18 cellular contexts compared by ENCODE assay signal in the genomic region with DNA sequence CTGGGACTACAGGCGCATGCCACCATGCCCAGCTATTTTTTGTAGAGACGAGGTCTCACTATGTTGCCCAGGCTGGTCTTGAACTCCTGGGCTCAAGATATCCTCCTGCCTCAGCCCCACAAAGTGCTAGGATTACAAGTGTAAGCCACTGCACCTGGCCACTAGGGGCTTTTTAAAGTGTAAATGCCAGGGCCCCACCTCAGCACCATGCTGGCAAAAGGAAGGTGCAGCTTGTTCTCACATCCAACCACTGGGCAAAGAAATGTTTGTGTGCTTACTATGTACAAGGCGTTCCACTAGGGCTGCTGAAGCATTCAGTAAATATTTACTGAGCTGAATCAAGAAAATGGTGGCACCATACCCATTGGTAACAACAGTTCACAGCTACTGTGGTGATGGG. TPM values are rescaled to one million over a fixed set of nuclear protein-coding genes. Genes with fewer than 3 reads are reported as not detected.
DNase-seq lines count a peak whose midpoint lies in the region; ATAC-seq and TF ChIP-seq lines count a peak whose summit lies in the region.
"Had no signal": no experiment of that assay in that cellular context is flagged by ENCODE, and none has a peak within 500 bp of the region (broad histone marks: within the 10 kb centered on the region; RNA-seq: fewer than 3 reads in every experiment).

No MANE protein-coding gene starts in this region.

- H3F3A ChIP-seq in OCI-LY1 (ENCODE audit: insufficient read depth, low read length), result no peaks in the 10 kb centered on the region

- DNase-seq in AG04450 (ENCODE audit: low read depth, low spot score) (no peak), DMS53 treated with DMSO at 0.1 percent for 48 hours (lab: John Stamatoyannopoulos, UW; ENCODE audit: unreplicated experiment) (peak; percentile 88), left lobe of liver (ENCODE audit: low spot score) (no peak), GOT3 (lab: John Stamatoyannopoulos, UW) (no peak), adrenal gland (no peak)
- no peak for DNase-seq in stimulated activated naive CD4-positive, alpha-beta T cell (lab: John Stamatoyannopoulos, UW)
- no peak for DNase-seq in activated CD8-positive, alpha-beta memory T cell treated with anti-CD3 and anti-CD28 coated beads, Interleukin-2, amount 50 U/mL, for 4 hours
- DNase-seq: central memory CD4-positive, alpha-beta T cell; COR-L47; HFFc6; mesenchymal stem cell; NCI-H226; psoas muscle; SHP77 treated with DMSO at 0.1 percent for 48 hours; stimulated activated CD4-positive, alpha-beta T cell treated with anti-CD3 and anti-CD28 coated beads, Interleukin-2, amount 100 ng/mL, for 24 hours; stimulated activated naive CD4-positive, alpha-beta T cell treated with Interleukin-2 at 50 U/mL for 16 hours had no signal

- POLR2A ChIA-PET in AG04450 (lab: Yijun Ruan, JAX), result no interaction called here

- H3K36me3 ChIP-seq in OCI-LY1 (ENCODE audit: insufficient read depth, low read length) (peaks cover 29% of the 10 kb centered on the region; the same call in 1 of the 2 replicates), adrenal gland (replicated peaks in 1 of 2) (peaks cover 0 to 12% of the 10 kb centered on the region in 2 donors)

- no peaks in the 10 kb centered on the region for H3K9me2 ChIP-seq in OCI-LY1 (ENCODE audit: low read depth, low read length)

- peak; percentile 10; the same call in 1 of the 2 replicates for TF ChIP-seq CTCF in AG04450 (IDR thresholded peaks at IDR 0.05; ENCODE audit: low read depth, low read length)
- TF ChIP-seq CTCF in OCI-LY1 (IDR thresholded peaks at IDR 0.05; ENCODE audit: low read length), result peak; percentile 32; the same call in 1 of the 2 replicates
- no peak for TF ChIP-seq CTCF in adrenal gland (IDR thresholded peaks at IDR 0.05)

- H3K4me3 ChIP-seq in AG04450 (ENCODE audit: low read depth, low read length) (no peak overlapping the region), OCI-LY1 (ENCODE audit: low read depth, low read length, poor library complexity, severe bottlenecking) (no peak overlapping the region), adrenal gland (no peak overlapping the region)
- H3K4me3 ChIP-seq: psoas muscle had no signal

- H3K4me2 ChIP-seq in OCI-LY1 (ENCODE audit: low read length), result no peak overlapping the region

- H3K27ac ChIP-seq in AG04450 (ENCODE audit: low read depth, low read length), result no peak overlapping the region
- H3K27ac ChIP-seq in OCI-LY1 (ENCODE audit: low read depth, low read length, poor library complexity, severe bottlenecking), result no peak overlapping the region
- H3K27ac ChIP-seq in adrenal gland, result no peak overlapping the region
- H3K27ac ChIP-seq: psoas muscle had no signal

- H3K9me3 ChIP-seq in AG04450 (ENCODE audit: control insufficient read depth, insufficient read depth, low read length), result no peaks in the 10 kb centered on the region
- no peaks in the 10 kb centered on the region for H3K9me3 ChIP-seq in OCI-LY1 (ENCODE audit: low read length)
- H3K9me3 ChIP-seq in adrenal gland (replicated peaks in 1 of 3), result no peaks in the 10 kb centered on the region
- H3K9me3 ChIP-seq: psoas muscle had no signal

- TF ChIP-seq POLR2A in adrenal gland (IDR thresholded peaks at IDR 0.05), result no peak

- no peak overlapping the region for H3K9ac ChIP-seq in OCI-LY1 (ENCODE audit: low read length)

- CTCF ChIA-PET in AG04450 (lab: Charles Lee), result interaction anchor here (0.6 to 3.3 kb wide), 2 partner anchors 24 to 491 kb away, joined by 3 to 12 read pairs; no protein-coding TSS in a partner anchor

- 97 to 100% (median 97%) methylated on average over 3 of the region's 3 CpGs for WGBS in adrenal gland, 4 donors

- H3K79me2 ChIP-seq in OCI-LY1 (ENCODE audit: insufficient read depth, low read length), result no peaks in the 10 kb centered on the region; the same call in 1 of the 2 replicates

- intact Hi-C loops in adrenal gland (cut with DNase I), result no loop called here

- no peak overlapping the region for H2AFZ ChIP-seq in OCI-LY1 (ENCODE audit: low read length)

- no peaks in the 10 kb centered on the region for H4K20me1 ChIP-seq in OCI-LY1 (ENCODE audit: insufficient read depth, low read length)

- H3K4me1 ChIP-seq in OCI-LY1 (ENCODE audit: insufficient read depth, low read length, severe bottlenecking) (no peaks in the 10 kb centered on the region), adrenal gland (replicated peaks in 1 of 2) (no peaks in the 10 kb centered on the region)
- H3K4me1 ChIP-seq: psoas muscle had no signal

- peak; percentile 56 for ATAC-seq in left lobe of liver
- ATAC-seq: psoas muscle had no signal

- no peaks in the 10 kb centered on the region for H3K27me3 ChIP-seq in AG04450 (ENCODE audit: control insufficient read depth, insufficient read depth, low read length)
- no peaks in the 10 kb centered on the region for H3K27me3 ChIP-seq in OCI-LY1 (ENCODE audit: insufficient read depth, low read length)
- no peaks in the 10 kb centered on the region for H3K27me3 ChIP-seq in adrenal gland

RNA-seq across cellular contexts. Expression of a gene that starts 22.6 kb away (rescaled TPM):
- polyA plus RNA-seq in AG04450 (2011; rRNA removed) (30.2 and 36.9 TPM in 2 replicates), adrenal gland (10 to 100 TPM; 51.2 to 58.6 (median 54.1) TPM)
- 42.8 and 59.6 TPM in 2 replicates for polyA minus RNA-seq in AG04450 (2011; rRNA and poly(A)+ RNA removed)
- total RNA-seq in left lobe of liver (20.1 TPM), adrenal gland (10 to 100 TPM; 23.6 to 63.2 (median 48.4) TPM)

RNA-seq across cellular contexts. Expression of a gene that starts 46.3 kb away (rescaled TPM):
- polyA plus RNA-seq in AG04450 (2011; rRNA removed) (not detected in 2 replicates), adrenal gland (not detected)
- not detected in 2 replicates for polyA minus RNA-seq in AG04450 (2011; rRNA and poly(A)+ RNA removed)
- total RNA-seq in left lobe of liver (0.13 TPM), adrenal gland (not detected)
- total RNA-seq: HFFc6, psoas muscle had no signal
- polyA plus RNA-seq: esophagus, psoas muscle had no signal

RNA-seq across cellular contexts. Expression of a gene that starts 50.6 kb away (rescaled TPM):
- polyA plus RNA-seq in AG04450 (2011; rRNA removed), result 0.11 and 0.15 TPM in 2 replicates
- polyA minus RNA-seq in AG04450 (2011; rRNA and poly(A)+ RNA removed), result 0.22 and 0.28 TPM in 2 replicates
- 0.70 TPM for total RNA-seq in left lobe of liver
- total RNA-seq in adrenal gland, result 10 to 100 TPM in 3 of 8 donors, 1 to 10 TPM in 5; 1.4 to 13.3 (median 7.5) TPM
- polyA plus RNA-seq in adrenal gland, result 1 to 10 TPM; 2.0 to 5.0 (median 2.7) TPM

Comparison
In these comparisons a context has a peak if more than half of its experiments do, and no peak if none do; other contexts are left out.
1. CTCF ChIP-seq: peak in AG04450 (single experiment) and OCI-LY1 (single experiment); none in adrenal gland (0 of 6).